In genomic region chr3:30236011-30236410, GRCh38 we compare ENCODE assay signal across 3 cellular contexts.
"Had no signal": no experiment of that assay in that cellular context is flagged by ENCODE, and none has a peak within 500 bp of the region (broad histone marks: within the 10 kb centered on the region; RNA-seq: fewer than 3 reads in every experiment).

No MANE protein-coding gene starts in this region.

- DNase-seq: GDM1, GF-D8 had no signal

- ATAC-seq: GM12878 had no signal

- H3K4me3 ChIP-seq: GM12878 had no signal
